ENCODE assay signal across 2 cellular contexts in the genomic region with DNA sequence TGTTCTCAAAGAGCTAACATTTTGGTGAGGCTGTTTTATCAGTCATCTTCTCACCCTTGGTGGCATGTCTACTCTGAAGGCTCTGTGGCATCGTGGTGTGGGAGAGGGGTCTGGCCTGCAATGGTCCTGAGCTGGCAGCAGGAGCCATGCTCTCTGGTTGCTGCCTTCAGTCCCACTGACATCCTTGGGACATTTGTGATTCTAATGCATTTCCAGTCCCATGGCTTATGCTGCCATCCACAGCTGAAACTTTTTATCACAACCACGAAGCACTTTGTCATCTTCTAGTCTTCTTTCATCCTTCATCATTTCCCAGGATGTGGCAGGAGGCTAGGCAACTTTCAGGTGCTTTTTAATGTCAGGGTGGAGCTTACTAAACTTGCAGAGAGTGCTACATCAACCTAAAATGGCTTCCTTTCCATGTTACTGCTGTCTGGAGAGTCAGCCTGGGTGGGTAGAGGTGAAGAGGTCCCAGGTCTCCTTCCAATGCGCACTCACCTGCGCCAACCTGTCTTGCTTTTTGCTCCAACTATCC.
TF ChIP-seq lines count a peak whose summit lies in the region.

No MANE protein-coding gene starts in this region.

TF ChIP-seq in SK-N-SH, 30 proteins besides CTCF, POLR2A, EP300 and RAD21 (continued from another document):
- TF ChIP-seq SMC3 (IDR thresholded peaks at IDR 0.05; ENCODE audit: low read depth, low read length) (no peak), SIN3A (IDR thresholded peaks at IDR 0.05; ENCODE audit: borderline replicate concordance, low read depth, low read length) (no peak)
- TF ChIP-seq, protein P1, sequence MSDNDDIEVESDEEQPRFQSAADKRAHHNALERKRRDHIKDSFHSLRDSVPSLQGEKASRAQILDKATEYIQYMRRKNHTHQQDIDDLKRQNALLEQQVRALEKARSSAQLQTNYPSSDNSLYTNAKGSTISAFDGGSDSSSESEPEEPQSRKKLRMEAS (IDR thresholded peaks at IDR 0.05; ENCODE audit: low read depth) = no peak

TF ChIP-seq in SK-N-SH treated with all-trans-retinoic acid at 6 μM for 48 hours, 23 proteins besides CTCF, POLR2A, EP300 and RAD21 (continued from another document):
- TF ChIP-seq ZC3H10 (CRISPR knock-in tag; IDR thresholded peaks at IDR 0.05) (no peak), PPARA (CRISPR knock-in tag; IDR thresholded peaks at IDR 0.05; ENCODE audit: borderline replicate concordance) (no peak)
